20 cellular contexts compared by ENCODE assay signal in genomic region chr12:33044447-33044846, GRCh38.
"Had no signal": no experiment of that assay in that cellular context is flagged by ENCODE, and none has a peak within 500 bp of the region (broad histone marks: within the 10 kb centered on the region; RNA-seq: fewer than 3 reads in every experiment).

No MANE protein-coding gene starts in this region.

- H3K36me3 ChIP-seq: SJCRH30 had no signal

- H3K9me3 ChIP-seq: SJCRH30 had no signal

- H3K4me1 ChIP-seq: SJCRH30 had no signal

- H3K4me3 ChIP-seq: SJCRH30 had no signal

- ATAC-seq: Panc1, Right ventricle myocardium inferior, SK-N-SH treated with all-trans-retinoic acid at 6 μM for 48 hours had no signal

- H3K27me3 ChIP-seq: SJCRH30 had no signal

- DNase-seq: KBM-7, MM.1S, NCI-H1092 treated with DMSO at 0.1 percent for 48 hours, NCI-H1436, NCI-H187, NCI-H2029, NCI-H2081 treated with DMSO at 0.1 percent for 48 hours, NCI-H2171, NCI-H226, NCI-H446, NCI-H510A, NCI-H524 treated with DMSO at 0.1 percent for 48 hours, NCI-H69, NCI-H774, SHP77 treated with DMSO at 0.1 percent for 48 hours, SJCRH30 had no signal

- H3K27ac ChIP-seq: RWPE1, SJCRH30 had no signal
